ENCODE assay signal across 15 cellular contexts in the genomic region with DNA sequence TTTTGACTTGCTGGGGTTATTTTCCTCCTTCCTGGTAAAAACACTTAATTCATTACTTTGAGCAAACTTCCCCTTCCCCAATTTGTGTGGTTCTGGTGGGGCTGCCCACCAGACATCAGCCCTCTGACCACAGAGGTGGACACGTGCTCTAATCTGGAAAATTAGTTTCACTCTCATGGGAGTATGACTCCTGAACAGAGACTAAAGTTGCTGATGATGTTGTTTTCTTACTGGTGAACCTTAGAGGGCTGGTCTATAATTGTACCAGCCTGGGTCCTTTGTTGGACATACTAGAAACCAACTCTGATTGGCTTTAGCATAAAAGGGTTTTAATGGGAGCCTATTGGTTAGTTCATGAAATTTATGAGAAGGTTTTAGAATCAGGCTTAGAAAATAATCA. TPM values are rescaled to one million over a fixed set of nuclear protein-coding genes. Genes with fewer than 3 reads are reported as not detected.
DNase-seq lines count a peak whose midpoint lies in the region; ATAC-seq, FAIRE-seq and TF ChIP-seq lines count a peak whose summit lies in the region.
"Had no signal": no experiment of that assay in that cellular context is flagged by ENCODE, and none has a peak within 500 bp of the region (broad histone marks: within the 10 kb centered on the region; RNA-seq: fewer than 3 reads in every experiment).

No MANE protein-coding gene starts in this region.

- 41% methylated on average over 1 of the region's 1 CpG for WGBS in A549 (ENCODE audit: missing lambda C conversion rate)
- WGBS in HepG2 (ENCODE audit: low lambda C conversion rate) = 94% methylated on average over 1 of the region's 1 CpG
- 91 to 100% (median 97%) methylated on average over 1 of the region's 1 CpG for WGBS in ovary, 3 donors

- ATAC-seq in A549 = no peak
- no peak for ATAC-seq in HepG2
- no peak for ATAC-seq in GM21423 (IDR thresholded peaks at IDR 0.05; ENCODE audit: unreplicated experiment)

- H3K9ac ChIP-seq in KMS-11 (no peak overlapping the region), HepG2 (ENCODE audit: insufficient read depth, low read depth, low read length) (no peak overlapping the region)
- H3K9ac ChIP-seq: BLaER1 treated with 17β-estradiol and CSF1 and Interleukin-3, amounts not matched to agents 10 nM and 100 nM; GM23248 had no signal

- FAIRE-seq in A549 (lab: Jason Lieb, UNC) = no peak
- no peak for FAIRE-seq in HepG2 (lab: Jason Lieb, UNC)
- FAIRE-seq: D721Med, G401.6, HTR-8/SVneo had no signal

- TF ChIP-seq EP300 in A549 (IDR thresholded peaks at IDR 0.05) (no peak), HepG2 (IDR thresholded peaks at IDR 0.05; ENCODE audit: low read depth in 2 of 2, low read length in 2 of 2) (no peak), HepG2 (CRISPR knock-in tag; IDR thresholded peaks at IDR 0.05; ENCODE audit: borderline replicate concordance) (no peak), ovary (IDR thresholded peaks at IDR 0.05) (no peak)

- TF ChIP-seq RAD21 in A549 (conservative IDR thresholded peaks at IDR 0.05 in 1 of 2, IDR thresholded peaks at IDR 0.05 in 1 of 2) = no peak
- no peak for TF ChIP-seq RAD21 in HepG2 (CRISPR knock-in tag; IDR thresholded peaks at IDR 0.05)

- TF ChIP-seq CTCF in A549 (IDR thresholded peaks at IDR 0.05) = no peak
- no peak for TF ChIP-seq CTCF in KMS-11 (conservative IDR thresholded peaks at IDR 0.05; ENCODE audit: low read depth, low read length)
- TF ChIP-seq CTCF in HepG2 (CRISPR knock-in tag; IDR thresholded peaks at IDR 0.05) = no peak
- no peak for TF ChIP-seq CTCF in ovary (IDR thresholded peaks at IDR 0.05)

- H4K20me1 ChIP-seq in KMS-11 (ENCODE audit: insufficient read depth) (no peaks in the 10 kb centered on the region), HepG2 (ENCODE audit: insufficient read depth, low read length) (no peaks in the 10 kb centered on the region)
- H4K20me1 ChIP-seq: BLaER1 treated with 17β-estradiol and CSF1 and Interleukin-3, amounts not matched to agents 10 nM and 100 nM had no signal

- CTCF ChIA-PET in A549 (lab: Yijun Ruan, JAX) = interaction anchor here (1.4 kb wide), 1 partner anchor 13 kb away, joined by 3 read pairs; no protein-coding TSS in a partner anchor
- CTCF ChIA-PET in HepG2 (lab: Yijun Ruan, JAX; ENCODE audit: low intra/inter-chr PET ratio, low total read pairs) = no interaction called here

- H3K9me3 ChIP-seq in A549 = no peaks in the 10 kb centered on the region
- peaks cover 5% of the 10 kb centered on the region; the same call in 1 of the 2 replicates for H3K9me3 ChIP-seq in HepG2 (ENCODE audit: low read length)
- no peaks in the 10 kb centered on the region for H3K9me3 ChIP-seq in ovary
- H3K9me3 ChIP-seq: HAP-1 had no signal

- POLR2A ChIA-PET in A549 (lab: Yijun Ruan, JAX) (no interaction called here), HepG2 (lab: Yijun Ruan, JAX) (no interaction called here)

- intact Hi-C loops in HepG2 (cut with micrococcal nuclease; ENCODE audit: unreplicated experiment) (no loop called here), ovary (cut with DNase I) (no loop called here)

- H3K27me3 ChIP-seq in KMS-11 (ENCODE audit: insufficient read depth, low read depth) = no peaks in the 10 kb centered on the region
- no peaks in the 10 kb centered on the region for H3K27me3 ChIP-seq in HepG2 (ENCODE audit: control insufficient read depth in 1 of 2, insufficient read depth in 2 of 2, low read length in 2 of 2)
- H3K27me3 ChIP-seq in ovary = no peaks in the 10 kb centered on the region
- H3K27me3 ChIP-seq: BLaER1 treated with 17β-estradiol and CSF1 and Interleukin-3, amounts not matched to agents 10 nM and 100 nM had no signal

- no peak for DNase-seq in A549 (ENCODE audit: low read depth in 1 of 2, low spot score in 1 of 2)
- DNase-seq in RPMI8226 = peak; percentile 61
- DNase-seq in HepG2 (ENCODE audit: low spot score) = no peak
- DNase-seq in anterior cingulate cortex (lab: John Stamatoyannopoulos, UW) = no peak
- no peak for DNase-seq in ovary
- DNase-seq: Caco-2, GM23248 had no signal

- H3K4me3 ChIP-seq in A549 (no peak overlapping the region), KMS-11 (IDR thresholded peaks at IDR 0.05; ENCODE audit: insufficient read depth, low read depth, low read length) (no peak overlapping the region), HepG2 (replicated peaks in 1 of 3; ENCODE audit: insufficient read depth in 1 of 3, low read depth in 2 of 3, low read length in 3 of 3) (no peak overlapping the region), ovary (no peak overlapping the region)
- H3K4me3 ChIP-seq: BLaER1 treated with 17β-estradiol and CSF1 and Interleukin-3, amounts not matched to agents 10 nM and 100 nM; GM23248; HAP-1 had no signal

- in situ Hi-C loops in HepG2 (cut with HindIII; ENCODE audit: extremely low pct_ligation_motif_present, low pct_unique_long_range_greater_than_20kb) = no loop called here

- H3K4me2 ChIP-seq in A549 (no peak overlapping the region), KMS-11 (peak overlapping the region; percentile 47; the same call in 1 of the 2 replicates), HepG2 (ENCODE audit: low read depth, low read length) (no peak overlapping the region)

- no peaks in the 10 kb centered on the region for H3K79me2 ChIP-seq in KMS-11 (ENCODE audit: insufficient read depth, low read depth)
- H3K79me2 ChIP-seq in HepG2 (ENCODE audit: insufficient read depth, low read length) = no peaks in the 10 kb centered on the region

- no peaks in the 10 kb centered on the region for H3K4me1 ChIP-seq in A549
- peaks cover 70% of the 10 kb centered on the region for H3K4me1 ChIP-seq in KMS-11 (ENCODE audit: low read depth, poor library complexity, severe bottlenecking)
- no peaks in the 10 kb centered on the region for H3K4me1 ChIP-seq in HepG2 (ENCODE audit: insufficient read depth, low read length)
- no peaks in the 10 kb centered on the region for H3K4me1 ChIP-seq in ovary (ENCODE audit: insufficient read depth)
- H3K4me1 ChIP-seq: Caco-2, HAP-1 had no signal

- H2AFZ ChIP-seq in KMS-11 (ENCODE audit: low read depth) (peak overlapping the region; percentile 24; the same call in 1 of the 2 replicates), HepG2 (ENCODE audit: low read length) (no peak overlapping the region)
- H2AFZ ChIP-seq: GM23248 had no signal

- H3K36me3 ChIP-seq in KMS-11 (ENCODE audit: insufficient read depth) = no peaks in the 10 kb centered on the region
- H3K36me3 ChIP-seq in HepG2 (replicated peaks in 1 of 2; ENCODE audit: control insufficient read depth in 1 of 2, insufficient read depth in 2 of 2, low read length in 2 of 2) = no peaks in the 10 kb centered on the region
- H3K36me3 ChIP-seq in ovary = no peaks in the 10 kb centered on the region
- H3K36me3 ChIP-seq: HAP-1 had no signal

- TF ChIP-seq POLR2A in A549 (IDR thresholded peaks at IDR 0.05; ENCODE audit: low read length) (no peak), HepG2 (IDR thresholded peaks at IDR 0.05; ENCODE audit: insufficient read depth in 1 of 2, low read depth in 2 of 2, low read length in 2 of 2) (no peak), ovary (IDR thresholded peaks at IDR 0.05) (no peak)

- H3K27ac ChIP-seq in A549 (no peak overlapping the region), KMS-11 (peak overlapping the region; percentile 10; the same call in 1 of the 2 replicates), HepG2 (ENCODE audit: extremely low read length, insufficient read depth, low read length) (no peak overlapping the region), ovary (no peak overlapping the region)
- H3K27ac ChIP-seq: 22Rv1; BLaER1 treated with 17β-estradiol and CSF1 and Interleukin-3, amounts not matched to agents 10 nM and 100 nM; GM23248 had no signal

- no TSS peak for BruUV-seq in HepG2 (replicated peaks; lab: Mats Ljungman, UMichigan)

TF ChIP-seq in A549, 52 proteins besides CTCF, POLR2A, EP300 and RAD21 (continues in another document):
- TF ChIP-seq ZC3H11A (IDR thresholded peaks at IDR 0.05) (no peak), SMC3 (IDR thresholded peaks at IDR 0.05) (no peak), EHMT2 (IDR thresholded peaks at IDR 0.05; ENCODE audit: low read depth) (no peak), POLR2AphosphoS2 (conservative IDR thresholded peaks at IDR 0.05; ENCODE audit: low read length) (no peak)

TF ChIP-seq in HepG2, 621 proteins besides CTCF, POLR2A, EP300 and RAD21:
- TF ChIP-seq MAFK (conservative IDR thresholded peaks at IDR 0.05 in 1 of 2, IDR thresholded peaks at IDR 0.05 in 1 of 2; ENCODE audit: low read length in 2 of 2) (peak; percentile 25 to 27; a peak in 2 of 4 replicates), ZSCAN22 (CRISPR knock-in tag; IDR thresholded peaks at IDR 0.05) (no peak)

RNA-seq across cellular contexts. Expression of a gene that starts 54.1 kb away (rescaled TPM):
- polyA plus RNA-seq in A549 (2011; rRNA removed) (8.5 and 10.0 TPM in 2 replicates), A549 (2017; fragmentation: RNase III; extraction: RNeasy Plus Mini Kit Qiagen cat#74134 plus additional on column Dnase treatment) (10.0 to 11.4 TPM (median 11.3 TPM) in 3 replicates), HepG2 (2011; rRNA removed) (10.9 and 12.7 TPM in 2 replicates), ovary (10 to 100 TPM; 15.6 to 27.1 TPM)
- polyA plus RNA-seq in A549 (2012; cell fraction: cytosol; rRNA removed) = 4.6 and 6.1 TPM in 2 replicates
- 1.9 and 2.4 TPM in 2 replicates for polyA plus RNA-seq in A549 (2012; cell fraction: nucleus; rRNA removed)
- 4.0 and 5.1 TPM in 2 replicates for polyA minus RNA-seq in A549 (2011; rRNA and poly(A)+ RNA removed)
- total RNA-seq in HepG2 (2016; rRNA removed; fragmentation: Illumina TruSeq; extraction: Trizol) (12.3 and 16.2 TPM in 2 replicates), ovary (10 to 100 TPM; 10.4 to 18.5 (median 12.8) TPM)
- total RNA-seq in HepG2 (2016; cell fraction: cytosol; rRNA removed; fragmentation: Illumina TruSeq; extraction: Trizol; ENCODE audit: low read depth) = 16.7 and 22.4 TPM in 2 replicates
- 12.7 and 14.1 TPM in 2 replicates for total RNA-seq in HepG2 (2016; cell fraction: insoluble cytoplasmic fraction; rRNA removed; fragmentation: Illumina TruSeq; extraction: Trizol)
- 19.5 and 23.4 TPM in 2 replicates for total RNA-seq in HepG2 (2016; cell fraction: membrane; rRNA removed; fragmentation: Illumina TruSeq; extraction: Trizol)
- total RNA-seq in HepG2 (2016; cell fraction: nucleus; rRNA removed; fragmentation: Illumina TruSeq; extraction: Trizol) = 10.0 TPM in 2 replicates
- polyA plus RNA-seq in HepG2 (2011; cell fraction: cytosol; rRNA removed) = 12.4 and 13.2 TPM in 2 replicates
- 6.9 and 8.0 TPM in 2 replicates for polyA plus RNA-seq in HepG2 (2011; cell fraction: nucleus; rRNA removed)
- polyA plus RNA-seq in HepG2 (2012) = 13.1 and 13.2 TPM in 2 replicates
- 24.2 and 34.3 TPM in 2 replicates for polyA plus RNA-seq in HepG2 (2016; cell fraction: cytosol; fragmentation: Illumina TruSeq; extraction: Trizol; ENCODE audit: low read depth)
- 20.0 and 20.4 TPM in 2 replicates for polyA plus RNA-seq in HepG2 (2016; cell fraction: insoluble cytoplasmic fraction; fragmentation: Illumina TruSeq; extraction: Trizol; ENCODE audit: low read depth)
- polyA plus RNA-seq in HepG2 (2016; cell fraction: membrane; fragmentation: Illumina TruSeq; extraction: Trizol; ENCODE audit: low read depth) = 23.2 and 26.0 TPM in 2 replicates
- polyA plus RNA-seq in HepG2 (2016; cell fraction: nucleus; fragmentation: Illumina TruSeq; extraction: Trizol; ENCODE audit: insufficient read depth, low read depth) = 13.3 and 15.2 TPM in 2 replicates
- polyA minus RNA-seq in HepG2 (2011; rRNA and poly(A)+ RNA removed; ENCODE audit: low replicate concordance) = 1.3 and 12.1 TPM in 2 replicates
- polyA minus RNA-seq in HepG2 (2011; cell fraction: cytosol; rRNA and poly(A)+ RNA removed) = 5.1 and 7.8 TPM in 2 replicates
- polyA minus RNA-seq in HepG2 (2011; cell fraction: nucleus; rRNA and poly(A)+ RNA removed) = 17.8 and 22.0 TPM in 2 replicates
